ENCODE assay signal across 8 cellular contexts in the genomic region with DNA sequence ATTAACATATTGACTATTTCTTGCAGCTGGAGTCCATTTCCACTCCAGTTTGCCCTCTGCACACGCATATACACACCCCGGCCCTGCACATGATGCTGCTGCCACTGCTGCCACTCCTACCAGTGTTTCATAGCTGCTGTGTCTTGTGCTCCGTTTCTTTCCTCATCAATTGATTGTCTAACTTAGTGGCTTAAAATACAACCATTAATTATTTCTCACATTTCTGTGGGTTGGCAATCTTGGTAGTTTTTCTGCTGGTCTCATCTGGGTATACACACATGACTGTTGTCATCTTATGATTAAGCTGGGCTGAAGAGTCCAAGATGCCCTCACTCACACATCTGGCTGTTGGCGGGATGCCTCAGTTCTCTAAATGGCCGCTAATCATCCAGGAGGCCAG. TPM values are rescaled to one million over a fixed set of nuclear protein-coding genes. Genes with fewer than 3 reads are reported as not detected.
"Had no signal": no experiment of that assay in that cellular context is flagged by ENCODE, and none has a peak within 500 bp of the region (broad histone marks: within the 10 kb centered on the region; RNA-seq: fewer than 3 reads in every experiment).

No MANE protein-coding gene starts in this region.

- H3K27ac Mint-ChIP-seq: GM23338, H9 had no signal

- H3K9me3 Mint-ChIP-seq: H9 had no signal

- ATAC-seq: GM23338, K562 had no signal

- H3K4me1 Mint-ChIP-seq: GM23338 had no signal

- DNase-seq: H9, HCEC 1CT, IMR-90, Kasumi-1, KG1 had no signal

- H3K4me3 Mint-ChIP-seq: GM23338, H9 had no signal

RNA-seq across cellular contexts. Expression of gene SCP2D1, which starts 32.9 kb away (rescaled TPM):
- total RNA-seq: GM23338, H1, H9, IMR-90, K562 had no signal
